12 cellular contexts compared by ENCODE assay signal in genomic region chr10:80518807-80519360, GRCh38. TPM values are rescaled to one million over a fixed set of nuclear protein-coding genes. Genes with fewer than 3 reads are reported as not detected.
DNase-seq lines count a peak whose midpoint lies in the region; ATAC-seq and TF ChIP-seq lines count a peak whose summit lies in the region.
"Had no signal": no experiment of that assay in that cellular context is flagged by ENCODE, and none has a peak within 500 bp of the region (broad histone marks: within the 10 kb centered on the region; RNA-seq: fewer than 3 reads in every experiment).

No MANE protein-coding gene starts in this region.

- H3K27ac Mint-ChIP-seq in natural killer cell = peak overlapping the region; percentile 76 to 81
- peak overlapping the region in 1 of 2 donors; percentile 60 for H3K27ac Mint-ChIP-seq in natural killer cell treated with Interleukin-12 subunit alpha and Interleukin-12 subunit beta and Interleukin-15 and Interleukin-18, amount 100 ng/mL, for 72 hours

- no peak overlapping the region for H3K4me3 Mint-ChIP-seq in natural killer cell
- no peak overlapping the region for H3K4me3 Mint-ChIP-seq in natural killer cell treated with Interleukin-12 subunit alpha and Interleukin-12 subunit beta and Interleukin-15 and Interleukin-18, amount 100 ng/mL, for 72 hours

- 48 to 62% methylated on average over 7 of the region's 7 CpGs for WGBS in heart right ventricle, 2 donors

- peaks cover 43 to 51% of the 10 kb centered on the region in 2 donors for H3K4me1 Mint-ChIP-seq in natural killer cell
- peaks cover 21 to 42% of the 10 kb centered on the region in 2 donors for H3K4me1 Mint-ChIP-seq in natural killer cell treated with Interleukin-12 subunit alpha and Interleukin-12 subunit beta and Interleukin-15 and Interleukin-18, amount 100 ng/mL, for 72 hours (ENCODE audit: low read depth in 2 of 2)

- H3K4me3 ChIP-seq in heart right ventricle (no peak overlapping the region), upper lobe of right lung (no peak overlapping the region), foreskin fibroblast (ENCODE audit: low read depth in 1 of 2, low read length in 2 of 2) (no peak overlapping the region)
- H3K4me3 ChIP-seq: lung had no signal

- no peaks in the 10 kb centered on the region for H3K27me3 Mint-ChIP-seq in natural killer cell (ENCODE audit: low read depth in 2 of 2)
- no peaks in the 10 kb centered on the region for H3K27me3 Mint-ChIP-seq in natural killer cell treated with Interleukin-12 subunit alpha and Interleukin-12 subunit beta and Interleukin-15 and Interleukin-18, amount 100 ng/mL, for 72 hours

- DNase-seq in natural killer cell (no peak), RPMI7951 (ENCODE audit: low read depth) (peak; percentile 66), heart right ventricle (peak in 1 of 2 donors; percentile 41), upper lobe of right lung (no peak), foreskin fibroblast (no peak)
- DNase-seq in natural killer cell treated with Interleukin-12 subunit alpha and Interleukin-12 subunit beta and Interleukin-15 and Interleukin-18, amount 100 ng/mL, for 72 hours (ENCODE audit: low spot score) = no peak
- DNase-seq: COR-L47, foreskin keratinocyte, NCI-H2171 treated with DMSO at 0.1 percent for 48 hours had no signal

- H3K27me3 ChIP-seq in heart right ventricle (no peaks in the 10 kb centered on the region), upper lobe of right lung (no peaks in the 10 kb centered on the region)
- H3K27me3 ChIP-seq: foreskin keratinocyte had no signal

- H3K4me1 ChIP-seq in heart right ventricle (peaks cover 6 to 57% (median 29%) of the 10 kb centered on the region in 9 donors), upper lobe of right lung (peaks cover 16% of the 10 kb centered on the region)

- intact Hi-C loops in natural killer cell (cut with micrococcal nuclease) (no loop called here), heart right ventricle (cut with DNase I) (no loop called here), upper lobe of right lung (cut with DNase I) (no loop called here)

- H3K36me3 ChIP-seq in heart right ventricle (peaks cover 0 to 84% (median 35%) of the 10 kb centered on the region in 9 donors), upper lobe of right lung (peaks cover 83% of the 10 kb centered on the region)

- no peaks in the 10 kb centered on the region for H3K9me3 Mint-ChIP-seq in natural killer cell
- H3K9me3 Mint-ChIP-seq in natural killer cell treated with Interleukin-12 subunit alpha and Interleukin-12 subunit beta and Interleukin-15 and Interleukin-18, amount 100 ng/mL, for 72 hours = no peaks in the 10 kb centered on the region

- TF ChIP-seq CTCF in natural killer cell (IDR thresholded peaks at IDR 0.05) (no peak), heart right ventricle (IDR thresholded peaks at IDR 0.05) (no peak), upper lobe of right lung (IDR thresholded peaks at IDR 0.05) (no peak), foreskin fibroblast (IDR thresholded peaks at IDR 0.05; ENCODE audit: low read depth, low read length) (no peak)

- no peaks in the 10 kb centered on the region for H3K9me3 ChIP-seq in heart right ventricle
- H3K9me3 ChIP-seq in upper lobe of right lung = no peaks in the 10 kb centered on the region

- ATAC-seq in natural killer cell (no peak), heart right ventricle (peak; percentile 32 to 76 (median 62)), upper lobe of right lung (peak; percentile 3), HG03378 (IDR thresholded peaks at IDR 0.05; ENCODE audit: unreplicated experiment) (no peak), HG03139 (IDR thresholded peaks at IDR 0.05; ENCODE audit: unreplicated experiment) (no peak)
- no peak for ATAC-seq in natural killer cell treated with Interleukin-12 subunit alpha and Interleukin-12 subunit beta and Interleukin-15 and Interleukin-18, amount 100 ng/mL, for 72 hours
- ATAC-seq: foreskin keratinocyte had no signal

- peaks cover 11% of the 10 kb centered on the region for H3K36me3 Mint-ChIP-seq in natural killer cell
- peaks cover 4% of the 10 kb centered on the region for H3K36me3 Mint-ChIP-seq in natural killer cell treated with Interleukin-12 subunit alpha and Interleukin-12 subunit beta and Interleukin-15 and Interleukin-18, amount 100 ng/mL, for 72 hours

- H3K27ac ChIP-seq in heart right ventricle (peak overlapping the region in 9 of 10 donors; percentile 41 to 79 (median 63)), upper lobe of right lung (no peak overlapping the region)
- H3K27ac ChIP-seq: foreskin keratinocyte had no signal

RNA-seq across cellular contexts. Expression of gene SH2D4B, which starts 18.8 kb away (rescaled TPM):
- total RNA-seq in natural killer cell = under 1 TPM; 0.19 to 0.30 (median 0.27) TPM
- under 1 TPM; 0.25 to 0.40 TPM for total RNA-seq in natural killer cell treated with Interleukin-12 subunit alpha and Interleukin-12 subunit beta and Interleukin-15 and Interleukin-18, amount 100 ng/mL, for 72 hours
- total RNA-seq in RPMI7951 (2014; rRNA removed; shearing (Covaris generic)) = 0.10 TPM in 1 of 2 replicates, not detected in the other
- total RNA-seq in heart right ventricle = not detected
- not detected for polyA plus RNA-seq in heart right ventricle
- 0.43 TPM for total RNA-seq in upper lobe of right lung
- total RNA-seq: foreskin keratinocyte had no signal
- polyA plus RNA-seq: foreskin keratinocyte had no signal

Comparison
In these comparisons a context has a peak if more than half of its experiments do, and no peak if none do; other contexts are left out.
1. ATAC-seq: peak in heart right ventricle (8 of 8) and upper lobe of right lung (single experiment); none in natural killer cell (0 of 3), natural killer cell treated with Interleukin-12 subunit alpha and Interleukin-12 subunit beta and Interleukin-15 and Interleukin-18, amount 100 ng/mL, for 72 hours (0 of 2), HG03378 (single experiment) and HG03139 (single experiment).